In the genomic region with DNA sequence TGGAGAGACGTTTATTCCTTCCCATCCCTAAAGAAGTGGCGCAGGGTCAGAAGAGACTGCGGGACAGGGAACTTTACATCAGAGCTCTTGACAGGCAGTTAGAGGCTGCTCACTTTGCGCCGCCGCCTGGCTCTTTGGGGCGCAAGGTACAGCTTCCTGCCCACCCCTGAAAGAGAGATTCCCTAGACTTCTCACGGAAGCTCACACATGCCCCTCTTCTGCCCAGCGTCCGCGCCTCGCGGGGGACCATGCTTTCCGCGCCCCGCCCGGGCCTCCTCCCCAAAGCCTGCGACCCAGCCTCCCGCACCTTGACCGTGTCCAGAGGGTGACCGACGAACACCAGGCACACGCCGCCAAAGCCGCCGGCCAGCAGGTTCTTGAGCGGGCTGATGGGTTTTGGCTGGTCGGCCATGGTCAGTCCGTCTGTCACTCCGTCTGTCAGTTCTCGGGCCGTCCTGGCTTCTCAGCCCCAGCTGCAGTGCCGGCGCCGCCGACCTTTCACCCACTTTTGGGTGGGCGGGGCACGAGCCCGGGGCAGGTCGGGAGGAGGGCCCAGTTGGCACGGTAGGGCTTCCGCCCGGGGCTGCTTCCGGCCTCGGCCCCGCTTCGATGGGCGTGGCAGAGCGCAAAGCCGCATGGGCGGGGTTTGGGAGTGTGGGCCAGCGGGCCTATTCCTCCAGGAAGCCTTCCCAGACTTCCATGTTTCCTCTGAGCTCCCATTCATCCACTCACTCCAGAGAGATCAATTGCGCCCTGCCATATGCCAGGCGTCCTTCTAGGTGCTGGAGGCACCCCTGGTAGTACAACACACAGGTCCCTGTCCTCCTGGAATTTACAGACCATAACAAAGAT, we compare ENCODE assay signal across 1 cellular context.
A peak's percentile ranks its signal among the peaks of the same experiment; 100 is the strongest.
TF ChIP-seq lines count a peak whose summit lies in the region.

Gene SLC25A20 (minus strand): TSS at position 500 of the 852 bp plus-strand sequence. CDS start 88 bp downstream, at position 412.

TF ChIP-seq in K562, 482 proteins besides CTCF, POLR2A, EP300 and RAD21 (continued from another document and continues in another):
- TF ChIP-seq ZNF407 (IDR thresholded peaks at IDR 0.05; ENCODE audit: low read depth) (no peak), HDAC1 (IDR thresholded peaks at IDR 0.05) (peak in 1 of 2 experiments; percentile 90; a peak in 1 of 4 replicates), COPS2 (conservative IDR thresholded peaks at IDR 0.05) (no peak), ARID3B (CRISPR knock-in tag; IDR thresholded peaks at IDR 0.05; ENCODE audit: borderline replicate concordance) (no peak), RBM25 (IDR thresholded peaks at IDR 0.05; ENCODE audit: low read depth, low read length, severe bottlenecking) (peak; percentile 84), ZBTB5 (IDR thresholded peaks at IDR 0.05) (no peak), ZNF764 (CRISPR knock-in tag; IDR thresholded peaks at IDR 0.05; ENCODE audit: low read depth) (no peak), E2F3 (CRISPR knock-in tag; IDR thresholded peaks at IDR 0.05) (no peak), EP400 (IDR thresholded peaks at IDR 0.05) (peak; percentile 60; the same call in 1 of the 2 replicates), ZNF507 (tag; conservative IDR thresholded peaks at IDR 0.05) (no peak), PHTF2 (CRISPR knock-in tag; IDR thresholded peaks at IDR 0.05) (no peak), ETV1 (tag; conservative IDR thresholded peaks at IDR 0.05; ENCODE audit: low read depth) (peak; percentile 76), PHF21A (IDR thresholded peaks at IDR 0.05; ENCODE audit: borderline replicate concordance, low read depth) (no peak), ZNF77 (CRISPR knock-in tag; IDR thresholded peaks at IDR 0.05) (no peak), RNF2 (IDR thresholded peaks at IDR 0.05) (0 out of 2 replicates have a peak, but pooled peaks have one; percentile 19), PCBP1 (IDR thresholded peaks at IDR 0.05; ENCODE audit: low read depth, low read length, poor library complexity, severe bottlenecking) (no peak), ARID4B (CRISPR knock-in tag; IDR thresholded peaks at IDR 0.05) (peak; percentile 91), ADNP (tag; IDR thresholded peaks at IDR 0.05) (peak; percentile 86), SMARCB1 (IDR thresholded peaks at IDR 0.05; ENCODE audit: insufficient read length, low read depth) (no peak), MAZ (CRISPR knock-in tag; conservative IDR thresholded peaks at IDR 0.05 in 1 of 2, IDR thresholded peaks at IDR 0.05 in 1 of 2) (peak in 1 of 2 experiments; percentile 60; a peak in 3 of 4 replicates), KLF6 (CRISPR knock-in tag; IDR thresholded peaks at IDR 0.05; ENCODE audit: borderline replicate concordance) (no peak), AFF1 (IDR thresholded peaks at IDR 0.05; ENCODE audit: low read depth in 1 of 2, partially characterized antibody in 2 of 2) (no peak), PTRF (tag; IDR thresholded peaks at IDR 0.05) (no peak), SIN3A (IDR thresholded peaks at IDR 0.05; ENCODE audit: borderline replicate concordance in 2 of 2, control insufficient read depth in 1 of 2, low read depth in 2 of 2, low read length in 2 of 2) (peak in 1 of 2 experiments; percentile 94; a peak in 3 of 4 replicates), IRF1 (CRISPR knock-in tag; IDR thresholded peaks at IDR 0.05; ENCODE audit: borderline replicate concordance) (no peak), KDM1A (IDR thresholded peaks at IDR 0.05) (peak; percentile 59 to 86; a peak in 3 of 4 replicates), ZNF551 (CRISPR knock-in tag; IDR thresholded peaks at IDR 0.05) (no peak)
- TF ChIP-seq, protein P1, sequence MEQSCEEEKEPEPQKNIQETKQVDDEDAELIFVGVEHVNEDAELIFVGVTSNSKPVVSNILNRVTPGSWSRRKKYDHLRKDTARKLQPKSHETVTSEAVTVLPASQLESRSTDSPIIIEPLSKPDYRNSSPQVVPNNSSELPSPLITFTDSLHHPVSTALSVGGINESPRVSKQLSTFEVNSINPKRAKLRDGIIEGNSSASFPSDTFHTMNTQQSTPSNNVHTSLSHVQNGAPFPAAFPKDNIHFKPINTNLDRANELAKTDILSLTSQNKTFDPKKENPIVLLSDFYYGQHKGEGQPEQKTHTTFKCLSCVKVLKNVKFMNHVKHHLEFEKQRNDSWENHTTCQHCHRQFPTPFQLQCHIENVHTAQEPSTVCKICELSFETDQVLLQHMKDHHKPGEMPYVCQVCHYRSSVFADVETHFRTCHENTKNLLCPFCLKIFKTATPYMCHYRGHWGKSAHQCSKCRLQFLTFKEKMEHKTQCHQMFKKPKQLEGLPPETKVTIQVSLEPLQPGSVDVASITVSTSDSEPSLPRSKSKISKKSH (CRISPR knock-in tag; IDR thresholded peaks at IDR 0.05), result no peak
